In the genomic region with DNA sequence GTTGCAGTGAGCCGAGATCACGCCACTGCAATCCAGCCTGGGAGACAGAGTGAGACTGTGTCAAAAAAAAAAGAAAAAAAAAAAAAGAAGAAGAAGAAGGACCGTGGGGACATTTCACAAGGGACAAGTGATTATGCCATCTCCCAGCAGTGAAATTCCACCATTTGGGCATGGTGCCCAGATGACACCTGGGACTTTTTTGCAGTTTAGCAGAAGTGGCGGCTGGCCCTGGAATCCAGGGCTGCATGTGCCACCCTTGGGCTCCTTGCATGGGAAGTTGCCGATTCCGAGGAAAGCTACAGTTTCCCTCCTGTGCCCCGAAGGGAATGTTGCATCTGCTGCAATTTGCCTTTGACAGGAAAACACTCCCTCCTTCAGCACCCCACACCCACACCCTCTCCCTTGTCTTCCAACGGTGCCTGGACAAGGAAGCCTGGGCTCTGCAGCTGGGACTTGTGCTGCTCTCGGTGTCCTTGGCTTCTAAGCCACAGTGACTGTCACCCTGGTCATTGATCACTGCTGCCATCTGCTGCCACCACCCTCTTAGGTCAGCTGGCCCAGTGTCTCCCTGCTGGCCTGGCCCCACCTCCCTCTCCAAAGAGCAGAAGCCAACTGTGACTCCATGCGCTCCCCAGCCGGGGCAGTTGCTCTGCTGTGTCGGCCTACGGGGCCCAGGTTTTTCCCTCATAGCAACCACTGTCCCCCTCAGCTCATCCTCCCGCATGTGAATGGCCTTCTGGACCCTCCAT, we compare ENCODE assay signal across 11 cellular contexts. TPM values are rescaled to one million over a fixed set of nuclear protein-coding genes. Genes with fewer than 3 reads are reported as not detected.
DNase-seq lines count a peak whose midpoint lies in the region; ATAC-seq, FAIRE-seq and TF ChIP-seq lines count a peak whose summit lies in the region.
"Had no signal": no experiment of that assay in that cellular context is flagged by ENCODE, and none has a peak within 500 bp of the region (broad histone marks: within the 10 kb centered on the region; RNA-seq: fewer than 3 reads in every experiment).

No MANE protein-coding gene starts in this region.

- 60% methylated on average over 6 of the region's 14 CpGs for WGBS in right lobe of liver (ENCODE audit: insufficient coverage, low coverage, low lambda C conversion rate, missing lambda C conversion rate)

- H3K27me3 ChIP-seq in right lobe of liver = no peaks in the 10 kb centered on the region
- no peaks in the 10 kb centered on the region for H3K27me3 ChIP-seq in Peyer's patch

- FAIRE-seq in GM19239 (lab: Jason Lieb, UNC) = no peak
- FAIRE-seq: keratinocyte had no signal

- H3K9me3 ChIP-seq in right lobe of liver (no peaks in the 10 kb centered on the region), Peyer's patch (no peaks in the 10 kb centered on the region)
- H3K9me3 ChIP-seq: sigmoid colon had no signal

- ATAC-seq in Right ventricle myocardium superior (ENCODE audit: poor library complexity) (peak; percentile 58), right lobe of liver (peak; percentile 56 to 92 (median 78)), HG02642 (IDR thresholded peaks at IDR 0.05; ENCODE audit: poor library complexity, unreplicated experiment) (no peak)

- H3K4me1 ChIP-seq in right lobe of liver (peaks cover 0 to 3% (median 0%) of the 10 kb centered on the region in 4 donors), Peyer's patch (no peaks in the 10 kb centered on the region)
- H3K4me1 ChIP-seq: sigmoid colon had no signal

- no peak for TF ChIP-seq CTCF in cardiac fibroblast (IDR thresholded peaks at IDR 0.05; ENCODE audit: low read depth, low read length)
- peak in 3 of 4 donors; percentile 9 to 38 (median 15) for TF ChIP-seq CTCF in right lobe of liver (IDR thresholded peaks at IDR 0.05)
- TF ChIP-seq CTCF in Peyer's patch (IDR thresholded peaks at IDR 0.05) = no peak

- no peak overlapping the region for H3K27ac ChIP-seq in right lobe of liver
- H3K27ac ChIP-seq in Peyer's patch = no peak overlapping the region
- H3K27ac ChIP-seq: sigmoid colon had no signal

- intact Hi-C loops in Right ventricle myocardium superior (cut with DNase I) (loop anchor here (5.0 kb wide), 1 partner anchor 252 kb away; no protein-coding TSS in a partner anchor), cardiac septum (cut with DNase I) (loop anchor here (5.0 kb wide), 1 partner anchor 252 kb away; no protein-coding TSS in a partner anchor), right lobe of liver (cut with DNase I) (loop anchor here in 1 of 2 donors (10.0 kb wide), 1 partner anchor 250 kb away; no protein-coding TSS in a partner anchor)

- TF ChIP-seq POLR2A in right lobe of liver (IDR thresholded peaks at IDR 0.05) = no peak
- no peak for TF ChIP-seq POLR2A in Peyer's patch (IDR thresholded peaks at IDR 0.05)

- H3K4me3 ChIP-seq in cardiac fibroblast (replicated peaks in 1 of 2; ENCODE audit: low read depth in 2 of 2, low read length in 2 of 2) = no peak overlapping the region
- H3K4me3 ChIP-seq in right lobe of liver = no peak overlapping the region
- no peak overlapping the region for H3K4me3 ChIP-seq in Peyer's patch
- H3K4me3 ChIP-seq: sigmoid colon had no signal

- H3K36me3 ChIP-seq in right lobe of liver (no peaks in the 10 kb centered on the region), Peyer's patch (no peaks in the 10 kb centered on the region)
- H3K36me3 ChIP-seq: sigmoid colon had no signal

- no peak for DNase-seq in Right ventricle myocardium superior
- no peak for DNase-seq in cardiac septum (ENCODE audit: low spot score)
- peak; percentile 30 to 46 for DNase-seq in cardiac fibroblast (ENCODE audit: low read depth in 2 of 2)
- DNase-seq in right lobe of liver = peak in 2 of 3 donors; percentile 54 to 66
- no peak for DNase-seq in GOT3 (lab: John Stamatoyannopoulos, UW)
- DNase-seq in GM19239 (ENCODE audit: insufficient read length, low spot score) = no peak
- no peak for DNase-seq in Peyer's patch
- DNase-seq: sigmoid colon had no signal

RNA-seq across cellular contexts. Expression of gene LRRC30, which starts 56.4 kb away (rescaled TPM):
- total RNA-seq in Right ventricle myocardium superior (not detected), cardiac septum (not detected), right lobe of liver (not detected), Peyer's patch (not detected)
- total RNA-seq: activated CD8-positive, alpha-beta memory T cell treated with anti-CD3 and anti-CD28 coated beads for 36 hours; sigmoid colon had no signal

RNA-seq across cellular contexts. Expression of gene LAMA1, which starts 56.9 kb away (rescaled TPM):
- total RNA-seq in Right ventricle myocardium superior = 0.05 TPM
- 0.40 TPM for total RNA-seq in cardiac septum
- under 1 TPM; 0.06 to 0.56 (median 0.29) TPM for total RNA-seq in right lobe of liver
- 1 to 10 TPM in 3 of 4 donors, not detected in 1; 1.8 to 3.5 (median 2.2) TPM for total RNA-seq in Peyer's patch
- total RNA-seq: activated CD8-positive, alpha-beta memory T cell treated with anti-CD3 and anti-CD28 coated beads for 36 hours had no signal

Comparison
In these comparisons a context has a peak if more than half of its experiments do, and no peak if none do; other contexts are left out.
1. DNase-seq: peak in cardiac fibroblast (2 of 2) and right lobe of liver (2 of 3); none in Right ventricle myocardium superior (single experiment), cardiac septum (single experiment), GOT3 (single experiment), GM19239 (single experiment) and Peyer's patch (0 of 3).
2. CTCF ChIP-seq: peak in right lobe of liver (3 of 4); none in cardiac fibroblast (single experiment) and Peyer's patch (0 of 6).